8 cellular contexts compared by ENCODE assay signal in the genomic region with DNA sequence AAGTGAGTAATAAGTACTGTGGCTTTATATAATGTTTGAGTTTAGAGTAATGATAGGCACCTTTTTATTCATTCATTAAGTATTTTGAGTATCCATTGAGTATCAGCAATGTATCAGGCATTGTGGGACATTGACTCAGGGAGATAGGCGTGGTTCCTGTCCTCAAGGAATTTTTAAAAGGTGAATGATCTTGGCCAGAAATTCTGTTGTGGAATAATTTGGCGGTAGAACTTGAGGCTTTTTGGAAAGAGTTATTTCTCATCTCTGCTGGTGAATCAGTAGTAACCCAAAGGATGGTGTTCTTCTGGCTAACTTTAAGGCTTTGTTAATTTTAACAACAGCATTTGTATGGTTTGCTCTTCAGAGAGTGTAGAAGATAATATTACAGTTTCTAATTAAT.
A peak's percentile ranks its signal among the peaks of the same experiment; 100 is the strongest.
DNase-seq lines count a peak whose midpoint lies in the region; ATAC-seq and TF ChIP-seq lines count a peak whose summit lies in the region.

No MANE protein-coding gene starts in this region.

- TF ChIP-seq CTCF in HFF-Myc (IDR thresholded peaks at IDR 0.05; ENCODE audit: low read depth, low read length, missing control alignments) (no peak), astrocyte of the cerebellum (IDR thresholded peaks at IDR 0.05; ENCODE audit: low read depth, low read length, missing control alignments) (no peak)

- H3K79me2 ChIP-seq in ACC112 (ENCODE audit: control insufficient read depth, insufficient read depth, low read length, unreplicated experiment): peaks cover 74% of the 10 kb centered on the region

- in situ Hi-C loops in astrocyte of the cerebellum (cut with HindIII; ENCODE audit: low sequenced_read_pairs): no loop called here

- no peaks in the 10 kb centered on the region for H3K9me3 ChIP-seq in muscle layer of colon (ENCODE audit: low read length)

- ATAC-seq in HG03520 (IDR thresholded peaks at IDR 0.05; ENCODE audit: unreplicated experiment): no peak
- no peak for ATAC-seq in HG03280 (IDR thresholded peaks at IDR 0.05; ENCODE audit: unreplicated experiment)

- H3K4me1 ChIP-seq in ACC112 (ENCODE audit: control insufficient read depth, insufficient read depth, low read length, unreplicated experiment) (peaks cover 15% of the 10 kb centered on the region), muscle layer of colon (ENCODE audit: insufficient read depth, low read length) (peaks cover 45% of the 10 kb centered on the region)

- H2AFZ ChIP-seq in ACC112 (ENCODE audit: low read length, unreplicated experiment): no peak overlapping the region

- H3K4me3 ChIP-seq in ACC112 (ENCODE audit: low read depth, low read length) (peak overlapping the region; percentile 84), HFF-Myc (replicated peaks; ENCODE audit: low read depth, low read length) (peak overlapping the region; percentile 89), astrocyte of the cerebellum (ENCODE audit: low read depth, low read length) (peak overlapping the region; percentile 99), muscle layer of colon (ENCODE audit: low read depth in 1 of 2, low read length in 2 of 2) (peak overlapping the region in 1 of 2 donors; percentile 70)

- H3K27ac ChIP-seq in ACC112 (ENCODE audit: low read depth, low read length) (peak overlapping the region; percentile 90; the same call in 1 of the 2 replicates), muscle layer of colon (ENCODE audit: low read depth, low read length) (no peak overlapping the region)

- H3K36me3 ChIP-seq in ACC112 (ENCODE audit: insufficient read depth, low read length) (0 out of 2 replicates have a peak, but pooled peaks cover 12% of the 10 kb centered on the region), muscle layer of colon (ENCODE audit: insufficient read depth, low read length) (no peaks in the 10 kb centered on the region)

- H3K9ac ChIP-seq in muscle layer of colon (ENCODE audit: low read length): peak overlapping the region; percentile 87

- H3K27me3 ChIP-seq in ACC112 (ENCODE audit: insufficient read depth, low read length) (no peaks in the 10 kb centered on the region), muscle layer of colon (ENCODE audit: control insufficient read depth in 1 of 2, insufficient read depth in 2 of 2, low read length in 2 of 2) (no peaks in the 10 kb centered on the region)

- DNase-seq in HFF-Myc (ENCODE audit: extremely low read depth, low read depth) (no peak), astrocyte of the cerebellum (ENCODE audit: low read depth) (no peak)
- no peak for DNase-seq in stimulated activated CD4-positive, alpha-beta T cell treated with anti-CD3 and anti-CD28 coated beads, Interleukin-4, amount 100 ng/mL, for 4 hours
- no peak for DNase-seq in activated CD4-positive, CD25-positive, alpha-beta regulatory T cell (lab: John Stamatoyannopoulos, UW)
